Comparison of ENCODE assay signal across 12 cellular contexts in genomic region chr11:46499821-46500220, GRCh38.
DNase-seq lines count a peak whose midpoint lies in the region; ATAC-seq and TF ChIP-seq lines count a peak whose summit lies in the region.
"Had no signal": no experiment of that assay in that cellular context is flagged by ENCODE, and none has a peak within 500 bp of the region (broad histone marks: within the 10 kb centered on the region; RNA-seq: fewer than 3 reads in every experiment).

No MANE protein-coding gene starts in this region.

- no peaks in the 10 kb centered on the region for H3K27me3 ChIP-seq in left ventricle myocardium inferior (ENCODE audit: low read depth)
- no peaks in the 10 kb centered on the region for H3K27me3 ChIP-seq in CD4-positive, alpha-beta T cell (ENCODE audit: control insufficient read depth, insufficient read depth, low read length)
- H3K27me3 ChIP-seq: BLaER1 treated with 17β-estradiol and CSF1 and Interleukin-3, amounts not matched to agents 10 nM and 100 nM had no signal

- H3K4me3 ChIP-seq in left ventricle myocardium inferior = no peak overlapping the region
- H3K4me3 ChIP-seq: BLaER1 treated with 17β-estradiol and CSF1 and Interleukin-3, amounts not matched to agents 10 nM and 100 nM; HAP-1 had no signal

- peak overlapping the region; percentile 16 for H3K27ac ChIP-seq in left ventricle myocardium inferior (replicated peaks)
- H3K27ac ChIP-seq in CD4-positive, alpha-beta T cell (ENCODE audit: low read depth, low read length) = no peak overlapping the region
- H3K27ac ChIP-seq: BLaER1 treated with 17β-estradiol and CSF1 and Interleukin-3, amounts not matched to agents 10 nM and 100 nM had no signal

- H3K4me1 ChIP-seq in left ventricle myocardium inferior = peaks cover 51% of the 10 kb centered on the region
- H3K4me1 ChIP-seq: BLaER1 treated with 17β-estradiol and CSF1 and Interleukin-3, amounts not matched to agents 10 nM and 100 nM; HAP-1 had no signal

- no peak for ATAC-seq in left ventricle myocardium superior
- ATAC-seq in T-helper 17 cell = no peak
- ATAC-seq in CD4-positive, alpha-beta T cell (ENCODE audit: poor library complexity) = no peak

- H3K4me3 Mint-ChIP-seq in T-helper 17 cell = no peak overlapping the region
- no peak overlapping the region for H3K4me3 Mint-ChIP-seq in CD4-positive, alpha-beta T cell
- H3K4me3 Mint-ChIP-seq: B cell had no signal

- CTCF ChIA-PET in CD4-positive, alpha-beta T cell (lab: Charles Lee) = interaction anchor here (2.5 kb wide), 1 partner anchor 29 kb away, joined by 5 read pairs; no protein-coding TSS in a partner anchor

- peaks cover 21% of the 10 kb centered on the region for H3K4me1 Mint-ChIP-seq in T-helper 17 cell
- peaks cover under 1% of the 10 kb centered on the region for H3K4me1 Mint-ChIP-seq in CD4-positive, alpha-beta T cell (ENCODE audit: low read depth)
- H3K4me1 Mint-ChIP-seq: B cell had no signal

- TF ChIP-seq CTCF in left ventricle myocardium inferior (IDR thresholded peaks at IDR 0.05; ENCODE audit: borderline replicate concordance) = no peak
- TF ChIP-seq CTCF in CD4-positive, alpha-beta T cell (IDR thresholded peaks at IDR 0.05) = no peak

- peaks cover 11% of the 10 kb centered on the region for H3K36me3 ChIP-seq in left ventricle myocardium inferior
- H3K36me3 ChIP-seq: HAP-1 had no signal

- H3K9me3 ChIP-seq in left ventricle myocardium inferior (replicated peaks) = no peaks in the 10 kb centered on the region
- H3K9me3 ChIP-seq in T-helper 17 cell (ENCODE audit: control insufficient read depth, low read length, poor library complexity, severe bottlenecking) = no peaks in the 10 kb centered on the region
- no peaks in the 10 kb centered on the region for H3K9me3 ChIP-seq in CD4-positive, alpha-beta T cell (ENCODE audit: control insufficient read depth, low read length)
- H3K9me3 ChIP-seq: BLaER1 treated with 17β-estradiol and CSF1 and Interleukin-3, amounts not matched to agents 10 nM and 100 nM; Caco-2; HAP-1 had no signal

- peak overlapping the region; percentile 65 for H3K27ac Mint-ChIP-seq in T-helper 17 cell
- no peak overlapping the region for H3K27ac Mint-ChIP-seq in CD4-positive, alpha-beta T cell
- H3K27ac Mint-ChIP-seq: B cell had no signal

- H3K36me3 Mint-ChIP-seq in T-helper 17 cell (ENCODE audit: low read depth) = peaks cover 15% of the 10 kb centered on the region
- peaks cover 63% of the 10 kb centered on the region for H3K36me3 Mint-ChIP-seq in CD4-positive, alpha-beta T cell (ENCODE audit: low read depth)

- intact Hi-C loops in left ventricle myocardium inferior (cut with micrococcal nuclease) = no loop called here
- intact Hi-C loops in left ventricle myocardium superior (cut with micrococcal nuclease) = no loop called here
- intact Hi-C loops in CD4-positive, alpha-beta T cell (cut with DNase I, micrococcal nuclease) = no loop called here

- no peaks in the 10 kb centered on the region for H3K9me3 Mint-ChIP-seq in CD4-positive, alpha-beta T cell

- POLR2A ChIA-PET in CD4-positive, alpha-beta T cell (lab: Charles Lee) = interaction anchor here (0.5 kb wide), 1 partner anchor 144 kb away, joined by 3 read pairs; no protein-coding TSS in a partner anchor

- no peaks in the 10 kb centered on the region for H3K27me3 Mint-ChIP-seq in T-helper 17 cell
- H3K27me3 Mint-ChIP-seq in CD4-positive, alpha-beta T cell = no peaks in the 10 kb centered on the region
- H3K27me3 Mint-ChIP-seq: B cell had no signal

- DNase-seq in left ventricle myocardium inferior (no peak), left ventricle myocardium superior (no peak), T-helper 17 cell (no peak), islet precursor cell (peak; percentile 24), AG08395 (ENCODE audit: low spot score) (no peak)
- no peak for DNase-seq in stimulated activated naive CD4-positive, alpha-beta T cell treated with Interleukin-2 at 50 U/mL for 16 hours (lab: John Stamatoyannopoulos, UW)
- no peak for DNase-seq in CD4-positive, alpha-beta T cell
- DNase-seq: 8988T, Caco-2 had no signal
